21 cellular contexts compared by ENCODE assay signal in the genomic region with DNA sequence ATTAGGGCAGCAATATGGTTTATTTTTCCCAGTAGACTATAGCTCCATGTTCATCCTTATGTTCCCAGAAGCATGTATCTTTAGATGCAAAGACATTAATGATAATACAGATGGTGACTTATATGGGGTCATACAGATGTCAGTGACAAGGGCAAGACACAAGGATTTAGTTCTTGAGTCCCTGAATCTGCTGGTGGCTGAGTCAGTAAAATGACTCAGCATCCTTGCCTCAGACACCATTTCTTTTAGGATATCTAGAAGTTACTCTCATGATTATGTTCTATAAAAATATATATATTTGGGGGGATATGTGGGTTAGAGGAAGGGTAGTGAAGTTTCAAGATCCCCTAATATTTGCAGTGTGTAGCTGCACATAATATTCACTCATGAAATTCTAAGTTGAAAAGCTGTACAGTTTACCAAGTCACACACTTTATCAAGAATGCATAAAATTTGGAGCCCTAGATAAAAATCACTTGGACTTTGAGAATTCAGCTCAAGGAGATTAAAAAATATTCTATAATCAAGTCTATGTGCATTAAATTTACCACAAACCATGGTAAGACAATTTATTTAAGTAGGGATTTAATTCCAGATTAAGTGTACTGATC.
A peak's percentile ranks its signal among the peaks of the same experiment; 100 is the strongest.
DNase-seq lines count a peak whose midpoint lies in the region; ATAC-seq, FAIRE-seq and TF ChIP-seq lines count a peak whose summit lies in the region.
"Had no signal": no experiment of that assay in that cellular context is flagged by ENCODE, and none has a peak within 500 bp of the region (broad histone marks: within the 10 kb centered on the region; RNA-seq: fewer than 3 reads in every experiment).

No MANE protein-coding gene starts in this region.

- ATAC-seq in K562 (peak; percentile 76), foreskin keratinocyte (peak; percentile 73), HG03439 (IDR thresholded peaks at IDR 0.05; ENCODE audit: unreplicated experiment) (no peak)
- ATAC-seq: activated T-helper 17 cell treated with anti-CD3 and anti-CD28 coated beads, Interleukin-2, amount 50 U/mL, for 72 hours; left ventricle myocardium superior; stimulated activated naive CD8-positive, alpha-beta T cell treated with anti-CD3 and anti-CD28 coated beads, Interleukin-15, Interleukin-2, amounts not matched to agents 100 U/mL and 50 U/mL, for 24 hours had no signal

- H3K9me3 ChIP-seq in MG63 (no peaks in the 10 kb centered on the region), K562 (replicated peaks; ENCODE audit: control insufficient read depth, insufficient read depth, low read depth, low read length) (no peaks in the 10 kb centered on the region)
- H3K9me3 ChIP-seq: esophagus muscularis mucosa had no signal

- H3K4me1 Mint-ChIP-seq in T-helper 2 cell treated with Interferon-gamma antibody and Interleukin-4, amounts not matched to agents 5 μg/mL and 100 μg/mL, for 36 hours (ENCODE audit: low read depth) = no peaks in the 10 kb centered on the region
- H3K4me1 Mint-ChIP-seq: activated T-helper 17 cell treated with anti-CD3 and anti-CD28 coated beads, Interleukin-2, amount 50 U/mL, for 72 hours had no signal

- TF ChIP-seq RAD21 in K562 (CRISPR knock-in tag; conservative IDR thresholded peaks at IDR 0.05 in 1 of 2, IDR thresholded peaks at IDR 0.05 in 1 of 2) = no peak

- no peak overlapping the region for H3K9ac ChIP-seq in K562 (ENCODE audit: insufficient read depth in 1 of 2, low read depth in 2 of 2, low read length in 2 of 2)
- H3K9ac ChIP-seq: parathyroid adenoma had no signal

- peaks cover 18% of the 10 kb centered on the region for H3K27me3 Mint-ChIP-seq in T-helper 2 cell treated with Interferon-gamma antibody and Interleukin-4, amounts not matched to agents 5 μg/mL and 100 μg/mL, for 36 hours (ENCODE audit: low read depth)

- H3K4me3 Mint-ChIP-seq in T-helper 2 cell treated with Interferon-gamma antibody and Interleukin-4, amounts not matched to agents 5 μg/mL and 100 μg/mL, for 36 hours = no peak overlapping the region
- H3K4me3 Mint-ChIP-seq: activated T-helper 17 cell treated with anti-CD3 and anti-CD28 coated beads, Interleukin-2, amount 50 U/mL, for 72 hours had no signal

- no peaks in the 10 kb centered on the region for H4K20me1 ChIP-seq in K562 (replicated peaks; ENCODE audit: control insufficient read depth, insufficient read depth, low read length)

- peak; percentile 74 for FAIRE-seq in K562 (lab: Jason Lieb, UNC)
- FAIRE-seq: small intestine had no signal

- peaks cover 0 to 4% of the 10 kb centered on the region in 2 experiments; a peak in 3 of 5 replicates for H3K4me1 ChIP-seq in K562 (replicated peaks in 1 of 2; ENCODE audit: control insufficient read depth in 2 of 2, insufficient read depth in 2 of 2, low read length in 2 of 2)
- peaks cover 7% of the 10 kb centered on the region for H3K4me1 ChIP-seq in foreskin keratinocyte
- H3K4me1 ChIP-seq: parathyroid adenoma had no signal

- CTCF ChIA-PET in K562 (lab: Yijun Ruan, JAX; ENCODE audit: low intra/inter-chr PET ratio) = no interaction called here

- H3K4me2 ChIP-seq in K562 (ENCODE audit: insufficient read depth, low read length) = no peak overlapping the region

- no peak overlapping the region for H3K27ac Mint-ChIP-seq in T-helper 2 cell treated with Interferon-gamma antibody and Interleukin-4, amounts not matched to agents 5 μg/mL and 100 μg/mL, for 36 hours
- H3K27ac Mint-ChIP-seq: activated T-helper 17 cell treated with anti-CD3 and anti-CD28 coated beads, Interleukin-2, amount 50 U/mL, for 72 hours had no signal

- no peaks in the 10 kb centered on the region for H3K79me2 ChIP-seq in K562 (ENCODE audit: control insufficient read depth, insufficient read depth, low read length)
- H3K79me2 ChIP-seq: parathyroid adenoma had no signal

- peak overlapping the region; percentile 18; the same call in 1 of the 3 replicates for H3K27ac ChIP-seq in K562 (ENCODE audit: extremely low read depth, low read depth, low read length)
- no peak overlapping the region for H3K27ac ChIP-seq in foreskin keratinocyte
- H3K27ac ChIP-seq: esophagus muscularis mucosa, parathyroid adenoma, WERI-Rb-1 had no signal

- H3K36me3 Mint-ChIP-seq in T-helper 2 cell treated with Interferon-gamma antibody and Interleukin-4, amounts not matched to agents 5 μg/mL and 100 μg/mL, for 36 hours (ENCODE audit: low read depth) = no peaks in the 10 kb centered on the region

- H3K4me3 ChIP-seq in MG63 = no peak overlapping the region
- H3K4me3 ChIP-seq in K562 = no peak overlapping the region
- H3K4me3 ChIP-seq: esophagus muscularis mucosa had no signal

- peaks cover 4% of the 10 kb centered on the region for H3K36me3 ChIP-seq in MG63
- H3K36me3 ChIP-seq in K562 (ENCODE audit: control insufficient read depth, insufficient read depth, low read length) = no peaks in the 10 kb centered on the region
- H3K36me3 ChIP-seq: esophagus muscularis mucosa, WERI-Rb-1 had no signal

- no peak overlapping the region for H2AFZ ChIP-seq in K562 (ENCODE audit: low read depth, low read length)
- H2AFZ ChIP-seq: parathyroid adenoma had no signal

- TF ChIP-seq CTCF in K562 (IDR thresholded peaks at IDR 0.05 in 2 of 3, conservative IDR thresholded peaks at IDR 0.05 in 1 of 3; ENCODE audit: insufficient read depth in 2 of 3, low read depth in 1 of 3, low read length in 3 of 3) = no peak
- TF ChIP-seq CTCF in foreskin keratinocyte (conservative IDR thresholded peaks at IDR 0.05) = no peak

- TF ChIP-seq EP300 in K562 (IDR thresholded peaks at IDR 0.05; ENCODE audit: low read length) = no peak; the same call in 1 of the 2 replicates

- POLR2A ChIA-PET in K562 (lab: Yijun Ruan, JAX) = interaction anchor here (1.1 to 1.2 kb wide), 2 partner anchors 9 to 11 kb away, joined by 3 read pairs; no protein-coding TSS in a partner anchor

- intact Hi-C loops in K562 (cut with micrococcal nuclease) = no loop called here

- in situ Hi-C loops in K562 (cut with MboI) = loop anchor here (25.0 kb wide), 1 partner anchor 748 kb away; a partner anchor contains a TSS

- DNase-seq in AG08396 (ENCODE audit: low spot score) = peak; percentile 43
- DNase-seq in MG63 = peak; percentile 67
- DNase-seq in K562 (ENCODE audit: extremely low read depth in 1 of 4, low spot score in 3 of 4) = peak; percentile 46 to 70 (median 58)
- DNase-seq in foreskin keratinocyte = no peak
- no peak for DNase-seq in NOMO-1 treated with dmso at 0.1 percent for 144 hours (lab: John Stamatoyannopoulos, UW; ENCODE audit: unreplicated experiment)
- no peak for DNase-seq in superior temporal gyrus (ENCODE audit: extremely low spot score)
- no peak for DNase-seq in T-helper 2 cell treated with Interferon-gamma antibody and Interleukin-4, amounts not matched to agents 5 μg/mL and 100 μg/mL, for 36 hours (ENCODE audit: low spot score)
- DNase-seq: amygdala; cortex of kidney; GDM1; left ventricle myocardium superior; NCI-H1694; NCI-H510A; small intestine; stimulated activated naive CD8-positive, alpha-beta T cell treated with anti-CD3 and anti-CD28 coated beads, Interleukin-15, Interleukin-2, amounts not matched to agents 100 U/mL and 50 U/mL, for 24 hours; SW 1271; WERI-Rb-1 had no signal

- no peaks in the 10 kb centered on the region for H3K9me3 Mint-ChIP-seq in T-helper 2 cell treated with Interferon-gamma antibody and Interleukin-4, amounts not matched to agents 5 μg/mL and 100 μg/mL, for 36 hours
- H3K9me3 Mint-ChIP-seq: activated T-helper 17 cell treated with anti-CD3 and anti-CD28 coated beads, Interleukin-2, amount 50 U/mL, for 72 hours had no signal

- H3K27me3 ChIP-seq in MG63 (no peaks in the 10 kb centered on the region), K562 (ENCODE audit: control insufficient read depth in 2 of 2, insufficient read depth in 2 of 2, low read length in 2 of 2) (no peaks in the 10 kb centered on the region), foreskin keratinocyte (peaks cover 19% of the 10 kb centered on the region)
- H3K27me3 ChIP-seq: esophagus muscularis mucosa had no signal

- no peaks in the 10 kb centered on the region for H3K9me1 ChIP-seq in K562 (ENCODE audit: control insufficient read depth, insufficient read depth, low read length)

- no TSS peak for BruUV-seq in K562 (replicated peaks; lab: Mats Ljungman, UMichigan)

- no peak for TF ChIP-seq POLR2A in K562 (conservative IDR thresholded peaks at IDR 0.05)

TF ChIP-seq in K562, 482 proteins besides CTCF, POLR2A, EP300 and RAD21 (continues in another document):
- TF ChIP-seq, protein P1, sequence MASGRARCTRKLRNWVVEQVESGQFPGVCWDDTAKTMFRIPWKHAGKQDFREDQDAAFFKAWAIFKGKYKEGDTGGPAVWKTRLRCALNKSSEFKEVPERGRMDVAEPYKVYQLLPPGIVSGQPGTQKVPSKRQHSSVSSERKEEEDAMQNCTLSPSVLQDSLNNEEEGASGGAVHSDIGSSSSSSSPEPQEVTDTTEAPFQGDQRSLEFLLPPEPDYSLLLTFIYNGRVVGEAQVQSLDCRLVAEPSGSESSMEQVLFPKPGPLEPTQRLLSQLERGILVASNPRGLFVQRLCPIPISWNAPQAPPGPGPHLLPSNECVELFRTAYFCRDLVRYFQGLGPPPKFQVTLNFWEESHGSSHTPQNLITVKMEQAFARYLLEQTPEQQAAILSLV (tag; IDR thresholded peaks at IDR 0.05) = no peak
- TF ChIP-seq ATF7 (IDR thresholded peaks at IDR 0.05) = peak; percentile 18; the same call in 1 of the 2 replicates
- TF ChIP-seq, protein P2, sequence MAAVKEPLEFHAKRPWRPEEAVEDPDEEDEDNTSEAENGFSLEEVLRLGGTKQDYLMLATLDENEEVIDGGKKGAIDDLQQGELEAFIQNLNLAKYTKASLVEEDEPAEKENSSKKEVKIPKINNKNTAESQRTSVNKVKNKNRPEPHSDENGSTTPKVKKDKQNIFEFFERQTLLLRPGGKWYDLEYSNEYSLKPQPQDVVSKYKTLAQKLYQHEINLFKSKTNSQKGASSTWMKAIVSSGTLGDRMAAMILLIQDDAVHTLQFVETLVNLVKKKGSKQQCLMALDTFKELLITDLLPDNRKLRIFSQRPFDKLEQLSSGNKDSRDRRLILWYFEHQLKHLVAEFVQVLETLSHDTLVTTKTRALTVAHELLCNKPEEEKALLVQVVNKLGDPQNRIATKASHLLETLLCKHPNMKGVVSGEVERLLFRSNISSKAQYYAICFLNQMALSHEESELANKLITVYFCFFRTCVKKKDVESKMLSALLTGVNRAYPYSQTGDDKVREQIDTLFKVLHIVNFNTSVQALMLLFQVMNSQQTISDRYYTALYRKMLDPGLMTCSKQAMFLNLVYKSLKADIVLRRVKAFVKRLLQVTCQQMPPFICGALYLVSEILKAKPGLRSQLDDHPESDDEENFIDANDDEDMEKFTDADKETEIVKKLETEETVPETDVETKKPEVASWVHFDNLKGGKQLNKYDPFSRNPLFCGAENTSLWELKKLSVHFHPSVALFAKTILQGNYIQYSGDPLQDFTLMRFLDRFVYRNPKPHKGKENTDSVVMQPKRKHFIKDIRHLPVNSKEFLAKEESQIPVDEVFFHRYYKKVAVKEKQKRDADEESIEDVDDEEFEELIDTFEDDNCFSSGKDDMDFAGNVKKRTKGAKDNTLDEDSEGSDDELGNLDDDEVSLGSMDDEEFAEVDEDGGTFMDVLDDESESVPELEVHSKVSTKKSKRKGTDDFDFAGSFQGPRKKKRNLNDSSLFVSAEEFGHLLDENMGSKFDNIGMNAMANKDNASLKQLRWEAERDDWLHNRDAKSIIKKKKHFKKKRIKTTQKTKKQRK (IDR thresholded peaks at IDR 0.05; ENCODE audit: borderline replicate concordance, low read depth, low read length) = no peak

Comparison
In these comparisons a context has a peak if more than half of its experiments do, and no peak if none do; other contexts are left out.
1. DNase-seq: peak in AG08396 (single experiment), MG63 (single experiment) and K562 (4 of 4); none in foreskin keratinocyte (0 of 2), NOMO-1 treated with dmso at 0.1 percent for 144 hours (single experiment), superior temporal gyrus (single experiment) and T-helper 2 cell treated with Interferon-gamma antibody and Interleukin-4, amounts not matched to agents 5 μg/mL and 100 μg/mL, for 36 hours (single experiment).